ENCODE assay signal across 8 cellular contexts in genomic region chr7:41696323-41696916, GRCh38. TPM values are rescaled to one million over a fixed set of nuclear protein-coding genes. Genes with fewer than 3 reads are reported as not detected.
A peak's percentile ranks its signal among the peaks of the same experiment; 100 is the strongest.
DNase-seq lines count a peak whose midpoint lies in the region; ATAC-seq and TF ChIP-seq lines count a peak whose summit lies in the region.

No MANE protein-coding gene starts in this region.

- WGBS in right cardiac atrium: 19% methylated on average over 15 of the region's 15 CpGs

- no peaks in the 10 kb centered on the region for H3K36me3 ChIP-seq in BE2C

- DNase-seq in BE2C (peak; percentile 74), NCI-H1092 treated with DMSO at 0.1 percent for 48 hours (lab: John Stamatoyannopoulos, UW) (peak; percentile 7), anterior cingulate cortex (lab: John Stamatoyannopoulos, UW) (peak in 42 of 58 donors; percentile 7 to 73 (median 38)), right cardiac atrium (peak; percentile 77 to 94 (median 88)), pulmonary artery endothelial cell (ENCODE audit: low read depth, low spot score) (peak; percentile 76), activated gamma-delta T cell treated with Interleukin-2 at 50 U/mL for 16 hours (no peak), T-helper 9 cell (no peak)

- no peak overlapping the region for H3K27ac ChIP-seq in right cardiac atrium (ENCODE audit: low read length)

- peak; percentile 88 for TF ChIP-seq CTCF in BE2C (IDR thresholded peaks at IDR 0.05; ENCODE audit: low read depth, low read length)

- H3K27me3 ChIP-seq in BE2C (peaks cover 50% of the 10 kb centered on the region), right cardiac atrium (ENCODE audit: control insufficient read depth, insufficient read depth) (no peaks in the 10 kb centered on the region)

- H3K4me1 ChIP-seq in BE2C: no peaks in the 10 kb centered on the region
- peaks cover 3% of the 10 kb centered on the region for H3K4me1 ChIP-seq in right cardiac atrium (ENCODE audit: control insufficient read depth, insufficient read depth, low read length)

- H3K4me3 ChIP-seq in BE2C (ENCODE audit: low read depth, low read length) (peak overlapping the region; percentile 17), right cardiac atrium (ENCODE audit: low read length) (peak overlapping the region; percentile 40)

- ATAC-seq in GM18868 (IDR thresholded peaks at IDR 0.05; ENCODE audit: unreplicated experiment) (peak; percentile 38), right cardiac atrium (peak; percentile 68 to 78)

- intact Hi-C loops in right cardiac atrium (cut with DNase I): loop anchor here in 1 of 4 donors (10.0 kb wide), 1 partner anchor 692 kb away; no protein-coding TSS in a partner anchor

- H3K9me3 ChIP-seq in BE2C: no peaks in the 10 kb centered on the region
- no peaks in the 10 kb centered on the region for H3K9me3 ChIP-seq in right cardiac atrium (ENCODE audit: control insufficient read depth, low read length)

RNA-seq across cellular contexts. Expression of gene INHBA, which starts 6.5 kb away (rescaled TPM):
- polyA plus RNA-seq in BE2C (2012; ENCODE audit: insufficient read depth, insufficient read length, low read depth): not detected
- total RNA-seq in right cardiac atrium: 10 to 100 TPM; 21.9 to 66.4 (median 42.7) TPM
- 3.3 TPM for polyA plus RNA-seq in right cardiac atrium
- total RNA-seq in pulmonary artery endothelial cell: 2.4 and 13.1 TPM in 2 replicates

Comparison
In these comparisons a context has a peak if more than half of its experiments do, and no peak if none do; other contexts are left out.
1. DNase-seq: peak in BE2C (single experiment), NCI-H1092 treated with DMSO at 0.1 percent for 48 hours (single experiment), anterior cingulate cortex (42 of 58), right cardiac atrium (3 of 3) and pulmonary artery endothelial cell (single experiment); none in activated gamma-delta T cell treated with Interleukin-2 at 50 U/mL for 16 hours (single experiment) and T-helper 9 cell (single experiment).